8 cellular contexts compared by ENCODE assay signal in genomic region chr7:35694784-35695627, GRCh38. TPM values are rescaled to one million over a fixed set of nuclear protein-coding genes. Genes with fewer than 3 reads are reported as not detected.
DNase-seq lines count a peak whose midpoint lies in the region; ATAC-seq and TF ChIP-seq lines count a peak whose summit lies in the region.

Gene HERPUD2 (minus strand): TSS chr7:35695135. CDS start chr7:35694330, 805 bp downstream.

- peak; percentile 83 for ATAC-seq in GM21619 (IDR thresholded peaks at IDR 0.05; ENCODE audit: unreplicated experiment)

- peaks cover 60% of the 10 kb centered on the region for H3K4me1 ChIP-seq in mononuclear cell (ENCODE audit: insufficient read depth, low read length)

- peak; percentile 50; the same call in 1 of the 2 replicates for TF ChIP-seq EP300 in Ishikawa (IDR thresholded peaks at IDR 0.05; ENCODE audit: borderline replicate concordance)

- TF ChIP-seq RAD21 in Ishikawa (IDR thresholded peaks at IDR 0.05; ENCODE audit: low read depth), result no peak

- H3K4me3 ChIP-seq in epithelial cell of esophagus (ENCODE audit: low read length), result peak within 1 kb of the TSS; percentile 90
- H3K4me3 ChIP-seq in mononuclear cell (ENCODE audit: low read length), result peak within 1 kb of the TSS; percentile 90

- H3K27me3 ChIP-seq in mononuclear cell (ENCODE audit: insufficient read depth, low read length), result no peaks in the 10 kb centered on the region

- H3K9me3 ChIP-seq in mononuclear cell (ENCODE audit: low read depth, low read length), result no peaks in the 10 kb centered on the region

- DNase-seq in DMS153 treated with DMSO at 0.1 percent for 48 hours (lab: John Stamatoyannopoulos, UW; ENCODE audit: unreplicated experiment) (peak; percentile 94), OCI-M2 (lab: John Stamatoyannopoulos, UW; ENCODE audit: unreplicated experiment) (peak; percentile 54), activated T-cell treated with anti-CD3 and anti-CD28 coated beads for 4 hours (peak; percentile 84), epithelial cell of esophagus (ENCODE audit: low read depth) (peak; percentile 95)
- peak; percentile 88 to 89 for DNase-seq in stimulated activated CD8-positive, alpha-beta memory T cell treated with anti-CD3 and anti-CD28 coated beads, Interleukin-2, amount 100 ng/mL, for 48 hours (ENCODE audit: low read depth in 2 of 2)

- TF ChIP-seq CTCF in epithelial cell of esophagus (IDR thresholded peaks at IDR 0.05; ENCODE audit: insufficient read depth, low read depth, low read length, missing control alignments), result no peak

TF ChIP-seq in Ishikawa, 13 proteins besides CTCF, POLR2A, EP300 and RAD21:
- TF ChIP-seq EGR1 (IDR thresholded peaks at IDR 0.05), result peak; percentile 38; the same call in 1 of the 2 replicates
- TF ChIP-seq USF1 (IDR thresholded peaks at IDR 0.05), result no peak; the same call in none of the 2 replicates
- no peak for TF ChIP-seq FOXM1 (IDR thresholded peaks at IDR 0.05; ENCODE audit: borderline replicate concordance, low read depth)
- TF ChIP-seq TEAD4 (IDR thresholded peaks at IDR 0.05), result 0 out of 2 replicates have a peak, but pooled peaks have one; percentile 6
- peak; percentile 80 for TF ChIP-seq CREB1 (IDR thresholded peaks at IDR 0.05; ENCODE audit: low read depth)
- TF ChIP-seq TCF12 (IDR thresholded peaks at IDR 0.05; ENCODE audit: low read depth), result 0 out of 2 replicates have a peak, but pooled peaks have one; percentile 10
- peak; percentile 89 for TF ChIP-seq CEBPB (IDR thresholded peaks at IDR 0.05)
- peak; percentile 83; the same call in 1 of the 2 replicates for TF ChIP-seq TAF1 (IDR thresholded peaks at IDR 0.05; ENCODE audit: low read depth)
- peak; percentile 90 for TF ChIP-seq MAX (IDR thresholded peaks at IDR 0.05)
- TF ChIP-seq YY1 (IDR thresholded peaks at IDR 0.05; ENCODE audit: low read depth), result peak; percentile 79
- TF ChIP-seq NFIC (IDR thresholded peaks at IDR 0.05), result no peak
- 0 out of 2 replicates have a peak, but pooled peaks have one; percentile 4 for TF ChIP-seq REST (IDR thresholded peaks at IDR 0.05; ENCODE audit: low read depth)
- peak; percentile 61; the same call in 1 of the 2 replicates for TF ChIP-seq ZBTB7A (IDR thresholded peaks at IDR 0.05; ENCODE audit: low read depth)

RNA-seq across cellular contexts. Expression of gene HERPUD2, which starts in this region (rescaled TPM):
- total RNA-seq in mononuclear cell, result 61.1 TPM

Comparison
In these comparisons a context has a peak if more than half of its experiments do, and no peak if none do; other contexts are left out.
1. Peak in every context shown above with its lines: DNase-seq, ATAC-seq and H3K4me3 ChIP-seq.